Comparison of ENCODE assay signal across 16 cellular contexts in the genomic region with DNA sequence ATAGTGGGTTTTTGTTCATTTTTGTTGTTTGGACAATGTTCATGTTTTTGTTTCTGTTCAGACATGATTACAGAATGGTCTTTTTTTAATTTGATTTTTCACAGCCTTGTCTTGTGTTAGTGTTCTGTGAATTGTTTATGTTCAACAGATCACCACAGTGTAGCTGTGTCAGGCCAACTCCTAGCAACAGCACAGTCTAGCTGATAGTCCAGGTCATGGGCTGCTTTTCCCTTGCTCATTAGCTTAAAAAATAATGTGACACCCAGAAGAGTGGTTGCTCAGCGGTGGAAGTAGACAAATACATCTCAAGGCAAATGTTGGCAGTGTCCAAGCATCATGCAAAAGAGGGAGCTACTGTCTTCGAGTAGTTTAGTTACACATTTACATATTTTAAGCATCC. TPM values are rescaled to one million over a fixed set of nuclear protein-coding genes. Genes with fewer than 3 reads are reported as not detected.
"Had no signal": no experiment of that assay in that cellular context is flagged by ENCODE, and none has a peak within 500 bp of the region (broad histone marks: within the 10 kb centered on the region; RNA-seq: fewer than 3 reads in every experiment).

No MANE protein-coding gene starts in this region.

- ATAC-seq: activated naive CD8-positive, alpha-beta T cell treated with anti-CD3 and anti-CD28 coated beads, Interleukin-2, amount 50 U/mL, for 24 hours; gastrocnemius medialis; heart right ventricle; left lobe of liver; stimulated activated naive CD8-positive, alpha-beta T cell treated with anti-CD3 and anti-CD28 coated beads, Interleukin-15, amount 100 ng/mL, for 72 hours had no signal

- H3K27ac Mint-ChIP-seq: activated CD4-positive, alpha-beta memory T cell treated with anti-CD3 and anti-CD28 coated beads for 36 hours; activated naive CD8-positive, alpha-beta T cell treated with anti-CD3 and anti-CD28 coated beads, Interleukin-2, amount 50 U/mL, for 24 hours; memory B cell; stimulated activated naive CD8-positive, alpha-beta T cell treated with anti-CD3 and anti-CD28 coated beads, Interleukin-15, amount 100 ng/mL, for 72 hours had no signal

- H3K36me3 Mint-ChIP-seq: memory B cell had no signal

- H3K27ac ChIP-seq: gastrocnemius medialis, heart right ventricle, testis had no signal

- H3K9me3 ChIP-seq: gastrocnemius medialis, heart right ventricle, testis had no signal

- H3K4me3 Mint-ChIP-seq: activated CD4-positive, alpha-beta memory T cell treated with anti-CD3 and anti-CD28 coated beads for 36 hours; activated naive CD8-positive, alpha-beta T cell treated with anti-CD3 and anti-CD28 coated beads, Interleukin-2, amount 50 U/mL, for 24 hours; memory B cell; nephron progenitor cell; stimulated activated naive CD8-positive, alpha-beta T cell treated with anti-CD3 and anti-CD28 coated beads, Interleukin-15, amount 100 ng/mL, for 72 hours had no signal

- DNase-seq: activated CD4-positive, alpha-beta memory T cell treated with anti-CD3 and anti-CD28 coated beads for 36 hours; activated CD4-positive, alpha-beta T cell treated with anti-CD3 and anti-CD28 coated beads for 1 hour; activated gamma-delta T cell treated with Interleukin-2 at 50 U/mL for 16 hours; activated naive CD8-positive, alpha-beta T cell treated with anti-CD3 and anti-CD28 coated beads, Interleukin-2, amount 50 U/mL, for 24 hours; activated T-cell treated with anti-CD3 and anti-CD28 coated beads, Interleukin-2, amount 50 U/mL, for 48 hours; gastrocnemius medialis; heart right ventricle; islet precursor cell; nephron progenitor cell; stimulated activated CD4-positive, alpha-beta T cell treated with anti-CD3 and anti-CD28 coated beads, Interleukin-4, amount 100 ng/mL, for 4 hours; stimulated activated naive CD8-positive, alpha-beta T cell treated with anti-CD3 and anti-CD28 coated beads, Interleukin-15, amount 100 ng/mL, for 72 hours; T-helper 2 cell; testis had no signal

- H3K27me3 ChIP-seq: gastrocnemius medialis, heart right ventricle, testis had no signal

- H3K27me3 Mint-ChIP-seq: activated CD4-positive, alpha-beta memory T cell treated with anti-CD3 and anti-CD28 coated beads for 36 hours; activated naive CD8-positive, alpha-beta T cell treated with anti-CD3 and anti-CD28 coated beads, Interleukin-2, amount 50 U/mL, for 24 hours; memory B cell; stimulated activated naive CD8-positive, alpha-beta T cell treated with anti-CD3 and anti-CD28 coated beads, Interleukin-15, amount 100 ng/mL, for 72 hours had no signal

- H3K4me3 ChIP-seq: gastrocnemius medialis, testis had no signal

- H3K9me3 Mint-ChIP-seq: activated CD4-positive, alpha-beta memory T cell treated with anti-CD3 and anti-CD28 coated beads for 36 hours; activated naive CD8-positive, alpha-beta T cell treated with anti-CD3 and anti-CD28 coated beads, Interleukin-2, amount 50 U/mL, for 24 hours; memory B cell; nephron progenitor cell; stimulated activated naive CD8-positive, alpha-beta T cell treated with anti-CD3 and anti-CD28 coated beads, Interleukin-15, amount 100 ng/mL, for 72 hours had no signal

RNA-seq across cellular contexts. Expression of gene SMCO3, which starts 33.1 kb away (rescaled TPM):
- total RNA-seq: activated CD4-positive, alpha-beta memory T cell treated with anti-CD3 and anti-CD28 coated beads for 36 hours; osteocyte had no signal
